Comparison of ENCODE assay signal across 1 cellular context in the genomic region with DNA sequence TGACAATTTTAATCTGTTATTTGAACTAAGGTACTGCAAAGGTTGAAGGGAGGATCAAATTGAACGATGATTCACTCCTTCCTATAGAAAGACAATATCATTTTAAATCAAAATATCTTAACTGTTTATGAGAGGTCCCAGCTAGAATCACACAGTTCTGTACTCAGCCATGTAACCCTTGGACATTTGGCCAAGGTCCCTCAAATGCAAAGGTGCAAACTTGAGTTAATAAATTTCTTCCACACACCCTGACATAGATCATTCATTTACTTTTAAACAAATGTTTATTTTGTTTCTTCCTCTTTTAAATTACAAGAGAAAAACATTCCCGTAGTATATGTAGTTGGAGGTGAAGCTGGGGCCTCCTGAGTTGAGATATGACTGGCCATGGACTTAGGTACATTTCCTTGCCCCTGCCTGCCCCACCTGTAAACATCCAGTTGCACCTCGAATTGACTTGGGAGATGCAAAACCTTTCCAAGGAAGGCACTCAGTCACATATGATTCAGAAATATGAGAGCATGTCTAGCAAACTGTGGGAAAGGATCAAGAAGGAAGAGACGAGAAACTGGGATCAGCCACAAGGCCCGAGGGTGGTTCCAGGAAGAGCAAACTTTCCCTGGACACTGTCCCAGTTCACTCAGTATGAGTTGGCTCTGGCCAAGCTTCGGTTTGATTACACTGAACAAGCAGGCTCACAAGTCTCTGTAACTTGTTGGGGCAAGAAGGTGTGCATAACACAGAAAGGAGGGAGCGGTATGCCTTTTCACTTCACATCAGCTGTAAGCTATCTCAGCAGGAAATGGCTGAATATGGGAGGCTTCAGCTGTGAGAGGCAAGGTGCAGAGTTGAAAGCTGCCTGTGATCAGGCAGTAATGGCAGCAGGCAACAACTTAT.
TF ChIP-seq lines count a peak whose summit lies in the region.

No MANE protein-coding gene starts in this region.

TF ChIP-seq in HepG2, 621 proteins besides CTCF, POLR2A, EP300 and RAD21 (continued from another document and continues in another):
- TF ChIP-seq, protein P1, sequence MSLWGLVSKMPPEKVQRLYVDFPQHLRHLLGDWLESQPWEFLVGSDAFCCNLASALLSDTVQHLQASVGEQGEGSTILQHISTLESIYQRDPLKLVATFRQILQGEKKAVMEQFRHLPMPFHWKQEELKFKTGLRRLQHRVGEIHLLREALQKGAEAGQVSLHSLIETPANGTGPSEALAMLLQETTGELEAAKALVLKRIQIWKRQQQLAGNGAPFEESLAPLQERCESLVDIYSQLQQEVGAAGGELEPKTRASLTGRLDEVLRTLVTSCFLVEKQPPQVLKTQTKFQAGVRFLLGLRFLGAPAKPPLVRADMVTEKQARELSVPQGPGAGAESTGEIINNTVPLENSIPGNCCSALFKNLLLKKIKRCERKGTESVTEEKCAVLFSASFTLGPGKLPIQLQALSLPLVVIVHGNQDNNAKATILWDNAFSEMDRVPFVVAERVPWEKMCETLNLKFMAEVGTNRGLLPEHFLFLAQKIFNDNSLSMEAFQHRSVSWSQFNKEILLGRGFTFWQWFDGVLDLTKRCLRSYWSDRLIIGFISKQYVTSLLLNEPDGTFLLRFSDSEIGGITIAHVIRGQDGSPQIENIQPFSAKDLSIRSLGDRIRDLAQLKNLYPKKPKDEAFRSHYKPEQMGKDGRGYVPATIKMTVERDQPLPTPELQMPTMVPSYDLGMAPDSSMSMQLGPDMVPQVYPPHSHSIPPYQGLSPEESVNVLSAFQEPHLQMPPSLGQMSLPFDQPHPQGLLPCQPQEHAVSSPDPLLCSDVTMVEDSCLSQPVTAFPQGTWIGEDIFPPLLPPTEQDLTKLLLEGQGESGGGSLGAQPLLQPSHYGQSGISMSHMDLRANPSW (CRISPR knock-in tag; IDR thresholded peaks at IDR 0.05; ENCODE audit: borderline replicate concordance): no peak
- TF ChIP-seq, protein P2, sequence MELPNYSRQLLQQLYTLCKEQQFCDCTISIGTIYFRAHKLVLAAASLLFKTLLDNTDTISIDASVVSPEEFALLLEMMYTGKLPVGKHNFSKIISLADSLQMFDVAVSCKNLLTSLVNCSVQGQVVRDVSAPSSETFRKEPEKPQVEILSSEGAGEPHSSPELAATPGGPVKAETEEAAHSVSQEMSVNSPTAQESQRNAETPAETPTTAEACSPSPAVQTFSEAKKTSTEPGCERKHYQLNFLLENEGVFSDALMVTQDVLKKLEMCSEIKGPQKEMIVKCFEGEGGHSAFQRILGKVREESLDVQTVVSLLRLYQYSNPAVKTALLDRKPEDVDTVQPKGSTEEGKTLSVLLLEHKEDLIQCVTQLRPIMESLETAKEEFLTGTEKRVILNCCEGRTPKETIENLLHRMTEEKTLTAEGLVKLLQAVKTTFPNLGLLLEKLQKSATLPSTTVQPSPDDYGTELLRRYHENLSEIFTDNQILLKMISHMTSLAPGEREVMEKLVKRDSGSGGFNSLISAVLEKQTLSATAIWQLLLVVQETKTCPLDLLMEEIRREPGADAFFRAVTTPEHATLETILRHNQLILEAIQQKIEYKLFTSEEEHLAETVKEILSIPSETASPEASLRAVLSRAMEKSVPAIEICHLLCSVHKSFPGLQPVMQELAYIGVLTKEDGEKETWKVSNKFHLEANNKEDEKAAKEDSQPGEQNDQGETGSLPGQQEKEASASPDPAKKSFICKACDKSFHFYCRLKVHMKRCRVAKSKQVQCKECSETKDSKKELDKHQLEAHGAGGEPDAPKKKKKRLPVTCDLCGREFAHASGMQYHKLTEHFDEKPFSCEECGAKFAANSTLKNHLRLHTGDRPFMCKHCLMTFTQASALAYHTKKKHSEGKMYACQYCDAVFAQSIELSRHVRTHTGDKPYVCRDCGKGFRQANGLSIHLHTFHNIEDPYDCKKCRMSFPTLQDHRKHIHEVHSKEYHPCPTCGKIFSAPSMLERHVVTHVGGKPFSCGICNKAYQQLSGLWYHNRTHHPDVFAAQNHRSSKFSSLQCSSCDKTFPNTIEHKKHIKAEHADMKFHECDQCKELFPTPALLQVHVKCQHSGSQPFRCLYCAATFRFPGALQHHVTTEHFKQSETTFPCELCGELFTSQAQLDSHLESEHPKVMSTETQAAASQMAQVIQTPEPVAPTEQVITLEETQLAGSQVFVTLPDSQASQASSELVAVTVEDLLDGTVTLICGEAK (IDR thresholded peaks at IDR 0.05): no peak
- TF ChIP-seq, protein P2 (CRISPR knock-in tag; IDR thresholded peaks at IDR 0.05): no peak
- TF ChIP-seq ZMYM4 (CRISPR knock-in tag; IDR thresholded peaks at IDR 0.05) (peak; percentile 28; the same call in 1 of the 2 replicates), ZNF792 (CRISPR knock-in tag; IDR thresholded peaks at IDR 0.05) (no peak), GATAD1 (CRISPR knock-in tag; IDR thresholded peaks at IDR 0.05) (no peak), FOXJ3 (CRISPR knock-in tag; IDR thresholded peaks at IDR 0.05; ENCODE audit: borderline replicate concordance) (peak; percentile 54; the same call in 1 of the 2 replicates), KLF16 (CRISPR knock-in tag; IDR thresholded peaks at IDR 0.05) (no peak), ARHGAP35 (CRISPR knock-in tag; IDR thresholded peaks at IDR 0.05; ENCODE audit: borderline replicate concordance) (no peak), MED1 (CRISPR knock-in tag; IDR thresholded peaks at IDR 0.05) (peak; percentile 77), NR2F2 (IDR thresholded peaks at IDR 0.05; ENCODE audit: borderline replicate concordance, low read depth) (no peak), ZNF598 (CRISPR knock-in tag; IDR thresholded peaks at IDR 0.05; ENCODE audit: borderline replicate concordance) (no peak), NFE2 (CRISPR knock-in tag; IDR thresholded peaks at IDR 0.05) (no peak), SMAD9 (CRISPR knock-in tag; IDR thresholded peaks at IDR 0.05) (no peak), HHEX (CRISPR knock-in tag; IDR thresholded peaks at IDR 0.05) (no peak), ZNF816 (CRISPR knock-in tag; IDR thresholded peaks at IDR 0.05; ENCODE audit: borderline replicate concordance) (no peak), CCDC6 (CRISPR knock-in tag; IDR thresholded peaks at IDR 0.05) (no peak), GZF1 (CRISPR knock-in tag; IDR thresholded peaks at IDR 0.05) (peak; percentile 83; the same call in 1 of the 2 replicates), PCBP1 (IDR thresholded peaks at IDR 0.05; ENCODE audit: borderline replicate concordance, low read depth, low read length) (no peak), ZNF260 (CRISPR knock-in tag; IDR thresholded peaks at IDR 0.05; ENCODE audit: borderline replicate concordance, low read depth) (no peak), ISL2 (CRISPR knock-in tag; IDR thresholded peaks at IDR 0.05) (peak; percentile 33; the same call in 1 of the 2 replicates)
- TF ChIP-seq, protein P3, sequence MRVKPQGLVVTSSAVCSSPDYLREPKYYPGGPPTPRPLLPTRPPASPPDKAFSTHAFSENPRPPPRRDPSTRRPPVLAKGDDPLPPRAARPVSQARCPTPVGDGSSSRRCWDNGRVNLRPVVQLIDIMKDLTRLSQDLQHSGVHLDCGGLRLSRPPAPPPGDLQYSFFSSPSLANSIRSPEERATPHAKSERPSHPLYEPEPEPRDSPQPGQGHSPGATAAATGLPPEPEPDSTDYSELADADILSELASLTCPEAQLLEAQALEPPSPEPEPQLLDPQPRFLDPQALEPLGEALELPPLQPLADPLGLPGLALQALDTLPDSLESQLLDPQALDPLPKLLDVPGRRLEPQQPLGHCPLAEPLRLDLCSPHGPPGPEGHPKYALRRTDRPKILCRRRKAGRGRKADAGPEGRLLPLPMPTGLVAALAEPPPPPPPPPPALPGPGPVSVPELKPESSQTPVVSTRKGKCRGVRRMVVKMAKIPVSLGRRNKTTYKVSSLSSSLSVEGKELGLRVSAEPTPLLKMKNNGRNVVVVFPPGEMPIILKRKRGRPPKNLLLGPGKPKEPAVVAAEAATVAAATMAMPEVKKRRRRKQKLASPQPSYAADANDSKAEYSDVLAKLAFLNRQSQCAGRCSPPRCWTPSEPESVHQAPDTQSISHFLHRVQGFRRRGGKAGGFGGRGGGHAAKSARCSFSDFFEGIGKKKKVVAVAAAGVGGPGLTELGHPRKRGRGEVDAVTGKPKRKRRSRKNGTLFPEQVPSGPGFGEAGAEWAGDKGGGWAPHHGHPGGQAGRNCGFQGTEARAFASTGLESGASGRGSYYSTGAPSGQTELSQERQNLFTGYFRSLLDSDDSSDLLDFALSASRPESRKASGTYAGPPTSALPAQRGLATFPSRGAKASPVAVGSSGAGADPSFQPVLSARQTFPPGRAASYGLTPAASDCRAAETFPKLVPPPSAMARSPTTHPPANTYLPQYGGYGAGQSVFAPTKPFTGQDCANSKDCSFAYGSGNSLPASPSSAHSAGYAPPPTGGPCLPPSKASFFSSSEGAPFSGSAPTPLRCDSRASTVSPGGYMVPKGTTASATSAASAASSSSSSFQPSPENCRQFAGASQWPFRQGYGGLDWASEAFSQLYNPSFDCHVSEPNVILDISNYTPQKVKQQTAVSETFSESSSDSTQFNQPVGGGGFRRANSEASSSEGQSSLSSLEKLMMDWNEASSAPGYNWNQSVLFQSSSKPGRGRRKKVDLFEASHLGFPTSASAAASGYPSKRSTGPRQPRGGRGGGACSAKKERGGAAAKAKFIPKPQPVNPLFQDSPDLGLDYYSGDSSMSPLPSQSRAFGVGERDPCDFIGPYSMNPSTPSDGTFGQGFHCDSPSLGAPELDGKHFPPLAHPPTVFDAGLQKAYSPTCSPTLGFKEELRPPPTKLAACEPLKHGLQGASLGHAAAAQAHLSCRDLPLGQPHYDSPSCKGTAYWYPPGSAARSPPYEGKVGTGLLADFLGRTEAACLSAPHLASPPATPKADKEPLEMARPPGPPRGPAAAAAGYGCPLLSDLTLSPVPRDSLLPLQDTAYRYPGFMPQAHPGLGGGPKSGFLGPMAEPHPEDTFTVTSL (CRISPR knock-in tag; IDR thresholded peaks at IDR 0.05; ENCODE audit: borderline replicate concordance): no peak
- TF ChIP-seq, protein P4, sequence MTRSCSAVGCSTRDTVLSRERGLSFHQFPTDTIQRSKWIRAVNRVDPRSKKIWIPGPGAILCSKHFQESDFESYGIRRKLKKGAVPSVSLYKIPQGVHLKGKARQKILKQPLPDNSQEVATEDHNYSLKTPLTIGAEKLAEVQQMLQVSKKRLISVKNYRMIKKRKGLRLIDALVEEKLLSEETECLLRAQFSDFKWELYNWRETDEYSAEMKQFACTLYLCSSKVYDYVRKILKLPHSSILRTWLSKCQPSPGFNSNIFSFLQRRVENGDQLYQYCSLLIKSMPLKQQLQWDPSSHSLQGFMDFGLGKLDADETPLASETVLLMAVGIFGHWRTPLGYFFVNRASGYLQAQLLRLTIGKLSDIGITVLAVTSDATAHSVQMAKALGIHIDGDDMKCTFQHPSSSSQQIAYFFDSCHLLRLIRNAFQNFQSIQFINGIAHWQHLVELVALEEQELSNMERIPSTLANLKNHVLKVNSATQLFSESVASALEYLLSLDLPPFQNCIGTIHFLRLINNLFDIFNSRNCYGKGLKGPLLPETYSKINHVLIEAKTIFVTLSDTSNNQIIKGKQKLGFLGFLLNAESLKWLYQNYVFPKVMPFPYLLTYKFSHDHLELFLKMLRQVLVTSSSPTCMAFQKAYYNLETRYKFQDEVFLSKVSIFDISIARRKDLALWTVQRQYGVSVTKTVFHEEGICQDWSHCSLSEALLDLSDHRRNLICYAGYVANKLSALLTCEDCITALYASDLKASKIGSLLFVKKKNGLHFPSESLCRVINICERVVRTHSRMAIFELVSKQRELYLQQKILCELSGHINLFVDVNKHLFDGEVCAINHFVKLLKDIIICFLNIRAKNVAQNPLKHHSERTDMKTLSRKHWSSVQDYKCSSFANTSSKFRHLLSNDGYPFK (CRISPR knock-in tag; IDR thresholded peaks at IDR 0.05; ENCODE audit: borderline replicate concordance): no peak
- TF ChIP-seq, protein P5, sequence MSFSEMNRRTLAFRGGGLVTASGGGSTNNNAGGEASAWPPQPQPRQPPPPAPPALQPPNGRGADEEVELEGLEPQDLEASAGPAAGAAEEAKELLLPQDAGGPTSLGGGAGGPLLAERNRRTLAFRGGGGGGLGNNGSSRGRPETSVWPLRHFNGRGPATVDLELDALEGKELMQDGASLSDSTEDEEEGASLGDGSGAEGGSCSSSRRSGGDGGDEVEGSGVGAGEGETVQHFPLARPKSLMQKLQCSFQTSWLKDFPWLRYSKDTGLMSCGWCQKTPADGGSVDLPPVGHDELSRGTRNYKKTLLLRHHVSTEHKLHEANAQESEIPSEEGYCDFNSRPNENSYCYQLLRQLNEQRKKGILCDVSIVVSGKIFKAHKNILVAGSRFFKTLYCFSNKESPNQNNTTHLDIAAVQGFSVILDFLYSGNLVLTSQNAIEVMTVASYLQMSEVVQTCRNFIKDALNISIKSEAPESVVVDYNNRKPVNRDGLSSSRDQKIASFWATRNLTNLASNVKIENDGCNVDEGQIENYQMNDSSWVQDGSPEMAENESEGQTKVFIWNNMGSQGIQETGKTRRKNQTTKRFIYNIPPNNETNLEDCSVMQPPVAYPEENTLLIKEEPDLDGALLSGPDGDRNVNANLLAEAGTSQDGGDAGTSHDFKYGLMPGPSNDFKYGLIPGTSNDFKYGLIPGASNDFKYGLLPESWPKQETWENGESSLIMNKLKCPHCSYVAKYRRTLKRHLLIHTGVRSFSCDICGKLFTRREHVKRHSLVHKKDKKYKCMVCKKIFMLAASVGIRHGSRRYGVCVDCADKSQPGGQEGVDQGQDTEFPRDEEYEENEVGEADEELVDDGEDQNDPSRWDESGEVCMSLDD (CRISPR knock-in tag; IDR thresholded peaks at IDR 0.05; ENCODE audit: borderline replicate concordance): no peak
- TF ChIP-seq, protein P6, sequence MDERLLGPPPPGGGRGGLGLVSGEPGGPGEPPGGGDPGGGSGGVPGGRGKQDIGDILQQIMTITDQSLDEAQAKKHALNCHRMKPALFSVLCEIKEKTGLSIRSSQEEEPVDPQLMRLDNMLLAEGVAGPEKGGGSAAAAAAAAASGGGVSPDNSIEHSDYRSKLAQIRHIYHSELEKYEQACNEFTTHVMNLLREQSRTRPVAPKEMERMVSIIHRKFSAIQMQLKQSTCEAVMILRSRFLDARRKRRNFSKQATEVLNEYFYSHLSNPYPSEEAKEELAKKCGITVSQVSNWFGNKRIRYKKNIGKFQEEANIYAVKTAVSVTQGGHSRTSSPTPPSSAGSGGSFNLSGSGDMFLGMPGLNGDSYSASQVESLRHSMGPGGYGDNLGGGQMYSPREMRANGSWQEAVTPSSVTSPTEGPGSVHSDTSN (CRISPR knock-in tag; IDR thresholded peaks at IDR 0.05): no peak
